In the genomic region with DNA sequence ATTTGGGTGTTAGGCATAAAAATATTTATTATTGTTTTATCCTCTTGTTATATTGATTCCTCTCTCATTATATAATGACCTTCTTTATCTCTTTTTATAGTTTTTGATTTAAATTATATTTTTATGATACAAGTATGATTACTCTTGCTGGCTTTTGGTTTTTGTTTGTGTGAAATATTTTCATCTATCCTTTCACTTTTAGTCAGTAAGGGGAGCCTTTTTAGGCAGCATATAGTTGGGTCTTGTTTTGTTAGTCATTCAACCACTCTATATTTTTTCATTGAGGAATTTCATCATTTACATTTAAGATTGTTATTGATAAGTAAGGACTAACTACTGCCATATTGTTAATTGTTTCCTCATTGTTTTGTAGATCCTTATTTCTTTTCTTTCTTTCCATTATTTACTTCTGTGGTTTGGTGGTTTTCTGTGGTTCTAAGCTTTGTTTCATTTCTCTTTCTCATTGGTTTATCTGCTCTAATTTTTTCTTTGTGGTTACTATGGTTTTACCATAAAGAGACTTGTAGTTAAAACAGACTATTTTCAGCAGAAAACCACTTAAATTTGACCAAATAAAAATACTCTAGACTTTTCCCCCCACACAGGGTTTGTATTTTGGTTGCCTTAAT, we compare ENCODE assay signal across 15 cellular contexts.
DNase-seq lines count a peak whose midpoint lies in the region; ATAC-seq, FAIRE-seq and TF ChIP-seq lines count a peak whose summit lies in the region.
"Had no signal": no experiment of that assay in that cellular context is flagged by ENCODE, and none has a peak within 500 bp of the region (broad histone marks: within the 10 kb centered on the region; RNA-seq: fewer than 3 reads in every experiment).

No MANE protein-coding gene starts in this region.

- H3K36me3 ChIP-seq in Loucy (ENCODE audit: insufficient read depth, low read length) (no peaks in the 10 kb centered on the region), Karpas-422 (ENCODE audit: insufficient read depth, low read length) (no peaks in the 10 kb centered on the region)

- H3K9ac ChIP-seq in Loucy (ENCODE audit: low read depth, low read length, poor library complexity, severe bottlenecking), result no peak overlapping the region
- no peak overlapping the region for H3K9ac ChIP-seq in Karpas-422 (ENCODE audit: low read length)

- peak; percentile 55 for FAIRE-seq in GM18507 (lab: Jason Lieb, UNC)

- ATAC-seq in GM21528 (IDR thresholded peaks at IDR 0.05; ENCODE audit: low FRiP score, unreplicated experiment) (peak; percentile 77), HG03039 (IDR thresholded peaks at IDR 0.05; ENCODE audit: unreplicated experiment) (peak; percentile 51)

- H3K9me2 ChIP-seq in Loucy (replicated peaks; ENCODE audit: low read depth, low read length), result no peaks in the 10 kb centered on the region
- no peaks in the 10 kb centered on the region for H3K9me2 ChIP-seq in Karpas-422 (replicated peaks; ENCODE audit: insufficient read depth, low read length)

- H3K4me3 ChIP-seq in Loucy (ENCODE audit: low read length, poor library complexity, severe bottlenecking) (peak overlapping the region; percentile 15), Karpas-422 (ENCODE audit: low read length) (no peak overlapping the region)

- no peaks in the 10 kb centered on the region for H3K27me3 ChIP-seq in Loucy (ENCODE audit: insufficient read depth, low read length, poor library complexity, severe bottlenecking)
- no peaks in the 10 kb centered on the region for H3K27me3 ChIP-seq in Karpas-422 (ENCODE audit: low read length)

- no peaks in the 10 kb centered on the region for H3K79me2 ChIP-seq in Loucy (ENCODE audit: insufficient read depth, low read length)
- no peaks in the 10 kb centered on the region for H3K79me2 ChIP-seq in Karpas-422 (ENCODE audit: low read length)

- H3F3A ChIP-seq in Loucy (ENCODE audit: low read depth), result no peaks in the 10 kb centered on the region

- H3K27ac ChIP-seq in Karpas-422 (ENCODE audit: low read length), result no peak overlapping the region

- DNase-seq in GM18507 (ENCODE audit: extremely low spot score, insufficient read length, low read depth) (no peak), NCI-H1417 (lab: John Stamatoyannopoulos, UW) (no peak), NCI-H345 (lab: John Stamatoyannopoulos, UW) (no peak), Karpas-422 (no peak), NCI-H82 (lab: John Stamatoyannopoulos, UW) (no peak)
- DNase-seq: activated T-cell treated with anti-CD3 and anti-CD28 coated beads, Interleukin-2, amount 50 U/mL, for 1 hour; amygdala; cortex of kidney; EL; mesenchymal stem cell; NCI-H2081 treated with DMSO at 0.1 percent for 48 hours; substantia nigra had no signal

- TF ChIP-seq CTCF in Loucy (conservative IDR thresholded peaks at IDR 0.05; ENCODE audit: low read length), result no peak

- H2AFZ ChIP-seq in Loucy (ENCODE audit: low read length) (no peak overlapping the region), Karpas-422 (ENCODE audit: low read length) (no peak overlapping the region)

- H3K4me1 ChIP-seq in Loucy (ENCODE audit: insufficient read depth, low read length, poor library complexity, severe bottlenecking) (peaks cover 9% of the 10 kb centered on the region), Karpas-422 (ENCODE audit: low read length) (no peaks in the 10 kb centered on the region)

- H3K9me3 ChIP-seq in Loucy (ENCODE audit: insufficient read depth, low read depth, low read length) (no peaks in the 10 kb centered on the region), Karpas-422 (ENCODE audit: low read length) (peaks cover 7% of the 10 kb centered on the region)

- H4K20me1 ChIP-seq in Loucy (ENCODE audit: insufficient read depth, low read length, poor library complexity, severe bottlenecking) (no peaks in the 10 kb centered on the region), Karpas-422 (ENCODE audit: insufficient read depth, low read depth, low read length) (no peaks in the 10 kb centered on the region)

- H3K4me2 ChIP-seq in Loucy (ENCODE audit: low read depth, low read length, poor library complexity, severe bottlenecking), result peak overlapping the region; percentile 37
- H3K4me2 ChIP-seq in Karpas-422 (ENCODE audit: low read depth, low read length, poor library complexity, severe bottlenecking), result no peak overlapping the region
